9 cellular contexts compared by ENCODE assay signal in genomic region chr4:168859888-168860694, GRCh38.
DNase-seq lines count a peak whose midpoint lies in the region; ATAC-seq and TF ChIP-seq lines count a peak whose summit lies in the region.
"Had no signal": no experiment of that assay in that cellular context is flagged by ENCODE, and none has a peak within 500 bp of the region (broad histone marks: within the 10 kb centered on the region; RNA-seq: fewer than 3 reads in every experiment).

No MANE protein-coding gene starts in this region.

- H3K27me3 Mint-ChIP-seq in activated naive CD4-positive, alpha-beta T cell treated with anti-CD3 and anti-CD28 coated beads, Interleukin-2, amount 10 ng/mL, durations not matched to agents 7 days and 5 days = peaks cover 4% of the 10 kb centered on the region

- intact Hi-C loops in heart right ventricle (cut with DNase I) = no loop called here
- intact Hi-C loops in left ventricle myocardium superior (cut with micrococcal nuclease) = no loop called here
- intact Hi-C loops in vagina (cut with DNase I) = loop anchor here (2.0 kb wide), 1 partner anchor 51 kb away; no protein-coding TSS in a partner anchor

- no peak overlapping the region for H3K4me3 ChIP-seq in heart right ventricle
- H3K4me3 ChIP-seq in fibroblast of mammary gland (ENCODE audit: control insufficient read depth, low read depth, low read length) = no peak overlapping the region
- no peak overlapping the region for H3K4me3 ChIP-seq in vagina

- H3K36me3 ChIP-seq in heart right ventricle = peaks cover 0 to 10% (median 0%) of the 10 kb centered on the region in 9 donors
- H3K36me3 ChIP-seq in vagina = peaks cover 0 to 11% of the 10 kb centered on the region in 2 donors

- H3K4me3 Mint-ChIP-seq in activated naive CD4-positive, alpha-beta T cell treated with anti-CD3 and anti-CD28 coated beads, Interleukin-2, amount 10 ng/mL, durations not matched to agents 7 days and 5 days = no peak overlapping the region

- H3K27ac ChIP-seq in heart right ventricle (peak overlapping the region in 8 of 10 donors; percentile 17 to 91 (median 40)), vagina (peak overlapping the region; percentile 56)

- H3K36me3 Mint-ChIP-seq in activated naive CD4-positive, alpha-beta T cell treated with anti-CD3 and anti-CD28 coated beads, Interleukin-2, amount 10 ng/mL, durations not matched to agents 7 days and 5 days = no peaks in the 10 kb centered on the region

- peaks cover 0 to 87% (median 47%) of the 10 kb centered on the region in 9 donors for H3K4me1 ChIP-seq in heart right ventricle
- H3K4me1 ChIP-seq in vagina = peaks cover 70% of the 10 kb centered on the region

- DNase-seq in heart right ventricle (no peak), left ventricle myocardium superior (no peak), fibroblast of mammary gland (ENCODE audit: low read depth) (peak; percentile 59), vagina (ENCODE audit: extremely low spot score in 2 of 2) (no peak), dermis blood vessel endothelial cell (no peak), KG1 (lab: John Stamatoyannopoulos, UW) (no peak)
- no peak for DNase-seq in activated naive CD4-positive, alpha-beta T cell treated with anti-CD3 and anti-CD28 coated beads, Interleukin-2, amount 10 ng/mL, durations not matched to agents 7 days and 5 days
- DNase-seq: kidney had no signal

- CTCF ChIA-PET in activated naive CD4-positive, alpha-beta T cell treated with anti-CD3 and anti-CD28 coated beads, Interleukin-2, amount 10 ng/mL, durations not matched to agents 7 days and 5 days (lab: Charles Lee) = no interaction called here

- WGBS in heart right ventricle, 2 donors = 86 to 91% methylated on average over 9 of the region's 9 CpGs

- H3K27me3 ChIP-seq in heart right ventricle (no peaks in the 10 kb centered on the region), vagina (no peaks in the 10 kb centered on the region)

- H3K4me1 Mint-ChIP-seq in activated naive CD4-positive, alpha-beta T cell treated with anti-CD3 and anti-CD28 coated beads, Interleukin-2, amount 10 ng/mL, durations not matched to agents 7 days and 5 days = no peaks in the 10 kb centered on the region

- ATAC-seq in heart right ventricle (peak in 1 of 8 donors; percentile 34), left ventricle myocardium superior (no peak), HG03196 (IDR thresholded peaks at IDR 0.05; ENCODE audit: unreplicated experiment) (peak; percentile 96)

- H3K9me3 Mint-ChIP-seq in activated naive CD4-positive, alpha-beta T cell treated with anti-CD3 and anti-CD28 coated beads, Interleukin-2, amount 10 ng/mL, durations not matched to agents 7 days and 5 days = no peaks in the 10 kb centered on the region

- no peak for TF ChIP-seq CTCF in heart right ventricle (IDR thresholded peaks at IDR 0.05)
- no peak for TF ChIP-seq CTCF in fibroblast of mammary gland (conservative IDR thresholded peaks at IDR 0.05; ENCODE audit: control insufficient read depth, insufficient read depth, low read depth, low read length)
- TF ChIP-seq CTCF in vagina (IDR thresholded peaks at IDR 0.05) = no peak

- no peak for TF ChIP-seq POLR2A in vagina (IDR thresholded peaks at IDR 0.05)

- H3K9me3 ChIP-seq in heart right ventricle (peaks cover 0 to 3% (median 0%) of the 10 kb centered on the region in 11 donors), vagina (no peaks in the 10 kb centered on the region)

- H3K27ac Mint-ChIP-seq in activated naive CD4-positive, alpha-beta T cell treated with anti-CD3 and anti-CD28 coated beads, Interleukin-2, amount 10 ng/mL, durations not matched to agents 7 days and 5 days = no peak overlapping the region
